14 cellular contexts compared by ENCODE assay signal in the genomic region with DNA sequence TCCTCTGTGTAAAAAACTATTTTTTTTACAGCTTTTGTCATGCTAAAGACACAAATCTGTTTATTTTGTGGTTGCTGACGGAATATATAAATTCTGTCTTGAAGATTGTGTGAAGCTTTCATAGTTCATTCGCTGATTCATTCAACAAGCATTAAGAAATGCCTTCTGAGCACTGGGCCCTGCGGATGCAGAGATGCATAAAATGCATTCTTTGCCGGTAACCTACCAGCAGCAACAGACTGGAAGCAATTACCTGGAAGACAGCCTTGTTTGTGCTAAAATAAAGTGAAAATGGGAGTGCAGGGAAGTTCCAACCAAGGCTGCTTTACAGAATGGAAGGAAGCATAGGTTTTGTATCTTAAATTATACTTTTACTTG.
DNase-seq lines count a peak whose midpoint lies in the region; ATAC-seq lines count a peak whose summit lies in the region.
"Had no signal": no experiment of that assay in that cellular context is flagged by ENCODE, and none has a peak within 500 bp of the region (broad histone marks: within the 10 kb centered on the region; RNA-seq: fewer than 3 reads in every experiment).

No MANE protein-coding gene starts in this region.

- DNase-seq in Daoy (ENCODE audit: low read depth) (peak; percentile 34), NCI-H226 (peak; percentile 37), epithelial cell of prostate (ENCODE audit: low read depth, low spot score) (peak; percentile 36), trophoblast cell (peak; percentile 80 to 90), caudate nucleus (lab: John Stamatoyannopoulos, UW) (no peak), KG1 (lab: John Stamatoyannopoulos, UW) (no peak)
- DNase-seq: activated CD8-positive, alpha-beta memory T cell treated with anti-CD3 and anti-CD28 coated beads, Interleukin-2, amount 10 ng/mL, durations not matched to agents 7 days and 5 days; CD8-positive, alpha-beta T cell; MV-4-11; NCI-H510A; ovary had no signal

- no peak overlapping the region for H3K14ac ChIP-seq in trophoblast cell (ENCODE audit: low read length)

- H3K9me3 ChIP-seq in trophoblast cell (ENCODE audit: insufficient read depth, low read depth, low read length): no peaks in the 10 kb centered on the region
- H3K9me3 ChIP-seq: ovary had no signal

- H3K36me3 ChIP-seq in trophoblast cell (ENCODE audit: control insufficient read depth in 1 of 2, insufficient read depth in 2 of 2, low read length in 2 of 2): no peaks in the 10 kb centered on the region
- H3K36me3 ChIP-seq: ovary had no signal

- H2AFZ ChIP-seq in trophoblast cell (ENCODE audit: insufficient read depth, low read length, poor library complexity): no peak overlapping the region
- H2AFZ ChIP-seq: hepatocyte had no signal

- no peak overlapping the region for H3K23ac ChIP-seq in trophoblast cell (ENCODE audit: low read length)

- no peak overlapping the region for H3K4me3 ChIP-seq in trophoblast cell (ENCODE audit: low read depth, low read length)
- H3K4me3 ChIP-seq: hepatocyte, ovary had no signal

- no peaks in the 10 kb centered on the region for H3K27me3 ChIP-seq in trophoblast cell (ENCODE audit: insufficient read depth, low read length)
- H3K27me3 ChIP-seq: hepatocyte, ovary had no signal

- no peak overlapping the region for H4K12ac ChIP-seq in trophoblast cell (ENCODE audit: low read depth, low read length)

- no peak overlapping the region for H2BK120ac ChIP-seq in trophoblast cell (ENCODE audit: insufficient read depth, low read length, poor library complexity)

- H3K9ac ChIP-seq in trophoblast cell (ENCODE audit: low read length): no peak overlapping the region

- H4K8ac ChIP-seq in trophoblast cell (ENCODE audit: low read depth, low read length): no peak overlapping the region

- no peak overlapping the region for H3K4me2 ChIP-seq in trophoblast cell (ENCODE audit: low read length)
- H3K4me2 ChIP-seq: hepatocyte had no signal

- no peaks in the 10 kb centered on the region for H3K79me1 ChIP-seq in trophoblast cell (ENCODE audit: low read length)

- H3K4me1 ChIP-seq in trophoblast cell (ENCODE audit: control insufficient read depth in 1 of 2, insufficient read depth in 2 of 2, low read length in 2 of 2): peaks cover 0 to 3% of the 10 kb centered on the region in 2 experiments

- no peak overlapping the region for H4K91ac ChIP-seq in trophoblast cell (ENCODE audit: low read depth, low read length)

- no peak overlapping the region for H2AK5ac ChIP-seq in trophoblast cell (ENCODE audit: low read length)

- no CpG with 5 or more reads among the region's 4 CpGs for WGBS in trophoblast cell (ENCODE audit: extremely low coverage, insufficient coverage, insufficient read length)

- H3K79me2 ChIP-seq in trophoblast cell (ENCODE audit: control insufficient read depth, insufficient read depth, low read length, poor library complexity): no peaks in the 10 kb centered on the region
- H3K79me2 ChIP-seq: hepatocyte had no signal

- H3K4ac ChIP-seq in trophoblast cell (ENCODE audit: low read depth, low read length): no peak overlapping the region

- no peak for ATAC-seq in GM21447 (IDR thresholded peaks at IDR 0.05; ENCODE audit: unreplicated experiment)
- no peak for ATAC-seq in HG03039 (IDR thresholded peaks at IDR 0.05; ENCODE audit: unreplicated experiment)
- ATAC-seq: activated CD8-positive, alpha-beta memory T cell treated with anti-CD3 and anti-CD28 coated beads, Interleukin-2, amount 10 ng/mL, durations not matched to agents 7 days and 5 days; CD8-positive, alpha-beta T cell had no signal

- H3K27ac ChIP-seq in epithelial cell of prostate (peak overlapping the region; percentile 73), trophoblast cell (ENCODE audit: low read depth, low read length) (no peak overlapping the region), caudate nucleus (ENCODE audit: low read depth, low read length) (no peak overlapping the region)
- H3K27ac ChIP-seq: hepatocyte, ovary had no signal

- H3K18ac ChIP-seq in trophoblast cell (ENCODE audit: low read length): no peak overlapping the region

- no peak overlapping the region for H2BK5ac ChIP-seq in trophoblast cell (ENCODE audit: low read depth, low read length, poor library complexity)

- H2BK12ac ChIP-seq in trophoblast cell (ENCODE audit: low read length): no peak overlapping the region

Comparison
In these comparisons a context has a peak if more than half of its experiments do, and no peak if none do; other contexts are left out.
1. DNase-seq: peak in Daoy (single experiment), NCI-H226 (single experiment), epithelial cell of prostate (single experiment) and trophoblast cell (2 of 2); none in caudate nucleus (0 of 61) and KG1 (single experiment).